Comparison of ENCODE assay signal across 24 cellular contexts in genomic region chr7:98038731-98039130, GRCh38. TPM values are rescaled to one million over a fixed set of nuclear protein-coding genes. Genes with fewer than 3 reads are reported as not detected.
"Had no signal": no experiment of that assay in that cellular context is flagged by ENCODE, and none has a peak within 500 bp of the region (broad histone marks: within the 10 kb centered on the region; RNA-seq: fewer than 3 reads in every experiment).

No MANE protein-coding gene starts in this region.

- H3K9me3 ChIP-seq: mucosa of descending colon, tibial nerve, vagina had no signal

- DNase-seq: activated CD4-positive, alpha-beta T cell treated with anti-CD3 and anti-CD28 coated beads, Interleukin-2, amount 50 U/mL, for 4 hours; activated CD8-positive, alpha-beta memory T cell treated with anti-CD3 and anti-CD28 coated beads, Interleukin-2, amount 10 ng/mL, durations not matched to agents 7 days and 5 days; activated gamma-delta T cell; activated T-cell treated with anti-CD3 and anti-CD28 coated beads, Interleukin-2, amount 50 U/mL, for 4 hours; aorta; cortex of kidney; effector memory CD8-positive, alpha-beta T cell; immature natural killer cell; left cardiac atrium; mucosa of descending colon; naive thymus-derived CD8-positive, alpha-beta T cell; stimulated activated CD4-positive, alpha-beta T cell treated with anti-CD3 and anti-CD28 coated beads, Interleukin-4, amount 100 ng/mL, for 24 hours; stimulated activated naive CD8-positive, alpha-beta T cell treated with anti-CD3 and anti-CD28 coated beads, Interleukin-15, amount 100 ng/mL, for 72 hours; SW 1271 had no signal

- H3K4me1 ChIP-seq: tibial nerve had no signal

- H3K4me3 ChIP-seq: lung, mucosa of descending colon, tibial nerve, vagina had no signal

- H3K36me3 Mint-ChIP-seq: activated CD8-positive, alpha-beta memory T cell treated with anti-CD3 and anti-CD28 coated beads, Interleukin-2, amount 10 ng/mL, durations not matched to agents 7 days and 5 days; activated naive CD8-positive, alpha-beta T cell; immature natural killer cell; naive thymus-derived CD8-positive, alpha-beta T cell had no signal

- H3K27ac Mint-ChIP-seq: activated CD8-positive, alpha-beta memory T cell treated with anti-CD3 and anti-CD28 coated beads, Interleukin-2, amount 10 ng/mL, durations not matched to agents 7 days and 5 days; activated naive CD8-positive, alpha-beta T cell; effector memory CD8-positive, alpha-beta T cell; immature natural killer cell; naive thymus-derived CD8-positive, alpha-beta T cell; stimulated activated naive CD8-positive, alpha-beta T cell treated with anti-CD3 and anti-CD28 coated beads, Interleukin-15, amount 100 ng/mL, for 72 hours; T-helper 2 cell treated with Interferon-gamma antibody and Interleukin-4, amounts not matched to agents 5 μg/mL and 100 μg/mL, for 36 hours had no signal

- FAIRE-seq: bronchial epithelial cell had no signal

- H3K9me3 Mint-ChIP-seq: activated T-cell treated with anti-CD3 and anti-CD28 coated beads, Interleukin-2, amount 50 U/mL, for 4 hours; effector memory CD8-positive, alpha-beta T cell; naive thymus-derived CD8-positive, alpha-beta T cell; stimulated activated naive CD8-positive, alpha-beta T cell treated with anti-CD3 and anti-CD28 coated beads, Interleukin-15, amount 100 ng/mL, for 72 hours; T-helper 2 cell treated with Interferon-gamma antibody and Interleukin-4, amounts not matched to agents 5 μg/mL and 100 μg/mL, for 36 hours had no signal

- H3K27me3 ChIP-seq: vagina had no signal

- H3K4me1 Mint-ChIP-seq: activated CD8-positive, alpha-beta memory T cell treated with anti-CD3 and anti-CD28 coated beads, Interleukin-2, amount 10 ng/mL, durations not matched to agents 7 days and 5 days; immature natural killer cell; naive thymus-derived CD8-positive, alpha-beta T cell; stimulated activated naive CD8-positive, alpha-beta T cell treated with anti-CD3 and anti-CD28 coated beads, Interleukin-15, amount 100 ng/mL, for 72 hours had no signal

- H3K36me3 ChIP-seq: tibial nerve, vagina had no signal

- H3K4me3 Mint-ChIP-seq: activated CD8-positive, alpha-beta memory T cell treated with anti-CD3 and anti-CD28 coated beads, Interleukin-2, amount 10 ng/mL, durations not matched to agents 7 days and 5 days; activated naive CD8-positive, alpha-beta T cell; activated T-cell treated with anti-CD3 and anti-CD28 coated beads, Interleukin-2, amount 50 U/mL, for 4 hours; effector memory CD8-positive, alpha-beta T cell; immature natural killer cell; naive thymus-derived CD8-positive, alpha-beta T cell; stimulated activated naive CD8-positive, alpha-beta T cell treated with anti-CD3 and anti-CD28 coated beads, Interleukin-15, amount 100 ng/mL, for 72 hours; T-helper 2 cell treated with Interferon-gamma antibody and Interleukin-4, amounts not matched to agents 5 μg/mL and 100 μg/mL, for 36 hours had no signal

- H3K27ac ChIP-seq: tibial nerve, vagina had no signal

RNA-seq across cellular contexts. Expression of gene OCM2, which starts 48.7 kb away (rescaled TPM):
- total RNA-seq: activated CD8-positive, alpha-beta memory T cell treated with anti-CD3 and anti-CD28 coated beads, Interleukin-2, amount 10 ng/mL, durations not matched to agents 7 days and 5 days; activated T-cell treated with anti-CD3 and anti-CD28 coated beads, Interleukin-2, amount 50 U/mL, for 4 hours; aorta; bronchial epithelial cell; epithelial cell of proximal tubule; glomerular endothelial cell; left cardiac atrium; lung; mucosa of descending colon; naive thymus-derived CD8-positive, alpha-beta T cell; osteocyte; renal cortical epithelial cell; tibial nerve; vagina had no signal
- polyA plus RNA-seq: aorta; immature natural killer cell; lung; naive thymus-derived CD8-positive, alpha-beta T cell had no signal
